ENCODE assay signal across 10 cellular contexts in genomic region chr14:64698899-64699298, GRCh38. TPM values are rescaled to one million over a fixed set of nuclear protein-coding genes. Genes with fewer than 3 reads are reported as not detected.
DNase-seq lines count a peak whose midpoint lies in the region; ATAC-seq and TF ChIP-seq lines count a peak whose summit lies in the region.
"Had no signal": no experiment of that assay in that cellular context is flagged by ENCODE, and none has a peak within 500 bp of the region (broad histone marks: within the 10 kb centered on the region; RNA-seq: fewer than 3 reads in every experiment).

No MANE protein-coding gene starts in this region.

- DNase-seq in NCI-H748 (lab: John Stamatoyannopoulos, UW; ENCODE audit: unreplicated experiment) (peak; percentile 9), NCI-H748 treated with DMSO at 0.1 percent for 48 hours (lab: John Stamatoyannopoulos, UW) (no peak), PC-9 (peak in 1 of 2 experiments; percentile 98), NCI-H446 (lab: John Stamatoyannopoulos, UW) (no peak), MCF 10A (ENCODE audit: unreplicated experiment) (no peak)

- H3K9me3 ChIP-seq in PC-9 (ENCODE audit: insufficient read depth, low read depth), result no peaks in the 10 kb centered on the region
- no peaks in the 10 kb centered on the region for H3K9me3 ChIP-seq in iPS-20b (ENCODE audit: insufficient read depth, low read depth, low read length)

- CTCF ChIA-PET in PC-9 (lab: Charles Lee), result interaction anchor here (0.5 to 1.8 kb wide), 2 partner anchors 159 to 212 kb away, joined by 4 to 6 read pairs; partner anchors contain the start of gene HSPA2
- CTCF ChIA-PET in MCF 10A (lab: Yijun Ruan, JAX), result interaction anchor here (1.1 to 1.7 kb wide), 3 partner anchors 10 to 27 kb away, joined by 3 to 4 read pairs (median 4); no protein-coding TSS in a partner anchor

- intact Hi-C loops in PC-9 (cut with micrococcal nuclease; ENCODE audit: unreplicated experiment) (loop anchor here (1.0 kb wide), 1 partner anchor 19 kb away; no protein-coding TSS in a partner anchor), MCF 10A (cut with micrococcal nuclease) (no loop called here)

- no peak overlapping the region for H2AFZ ChIP-seq in PC-9

- H3K27me3 ChIP-seq in PC-9 (ENCODE audit: insufficient read depth, low read depth) (no peaks in the 10 kb centered on the region), iPS-20b (ENCODE audit: insufficient read depth, low read length) (peaks cover 19% of the 10 kb centered on the region; the same call in 1 of the 2 replicates)

- POLR2A ChIA-PET in PC-9 (lab: Charles Lee; ENCODE audit: unreplicated experiment) (interaction anchor here (0.6 to 1.0 kb wide), 6 partner anchors 19 to 1289 kb away, joined by 3 to 5 read pairs (median 4); no protein-coding TSS in a partner anchor), MCF 10A (lab: Yijun Ruan, JAX) (interaction anchor here (2.0 to 11.2 kb wide), 2 partner anchors 10 to 23 kb away, joined by 6 to 386 read pairs; no protein-coding TSS in a partner anchor)

- H3K4me1 ChIP-seq in PC-9 (replicated peaks; ENCODE audit: insufficient read depth) (peaks cover 42% of the 10 kb centered on the region), iPS-20b (ENCODE audit: insufficient read depth, low read length) (peaks cover 41% of the 10 kb centered on the region)

- H3K27ac ChIP-seq in PC-9 (no peak overlapping the region), iPS-20b (ENCODE audit: low read length) (no peak overlapping the region), temporal lobe (ENCODE audit: low read depth, low read length) (peak overlapping the region; percentile 3)

- ATAC-seq in GM19035 (IDR thresholded peaks at IDR 0.05; ENCODE audit: unreplicated experiment), result no peak
- ATAC-seq: esophagus mucosa had no signal

- no peaks in the 10 kb centered on the region for H3K9me2 ChIP-seq in PC-9 (ENCODE audit: insufficient read depth)

- no peaks in the 10 kb centered on the region for H3K79me2 ChIP-seq in PC-9 (ENCODE audit: low read depth)

- peak overlapping the region; percentile 60 for H3K4me2 ChIP-seq in PC-9

- no peaks in the 10 kb centered on the region for H4K20me1 ChIP-seq in PC-9 (ENCODE audit: insufficient read depth)

- BruUV-seq in PC-9 (replicated peaks; lab: Mats Ljungman, UMichigan), result no TSS peak
- no TSS peak for BruUV-seq in MCF 10A (replicated peaks; lab: Mats Ljungman, UMichigan)

- no peaks in the 10 kb centered on the region for H3K27me3 Mint-ChIP-seq in MCF 10A (ENCODE audit: insufficient read depth, unreplicated experiment)

- peaks cover 27% of the 10 kb centered on the region for H3F3A ChIP-seq in PC-9 (ENCODE audit: insufficient read depth, low read depth)

- no peak overlapping the region; the same call in 1 of the 2 replicates for H3K4me3 ChIP-seq in PC-9
- H3K4me3 ChIP-seq in iPS-20b (ENCODE audit: low read length), result no peak overlapping the region; the same call in 1 of the 2 replicates

- H3K9me3 Mint-ChIP-seq in MCF 10A (ENCODE audit: unreplicated experiment), result no peaks in the 10 kb centered on the region

- peak overlapping the region; percentile 13; the same call in 1 of the 2 replicates for H3K9ac ChIP-seq in iPS-20b (ENCODE audit: low read depth, low read length)

- TF ChIP-seq CTCF in PC-9 (conservative IDR thresholded peaks at IDR 0.05) (no peak), MCF 10A (IDR thresholded peaks at IDR 0.05; ENCODE audit: unreplicated experiment) (no peak)

- peaks cover 17% of the 10 kb centered on the region for H3K4me1 Mint-ChIP-seq in MCF 10A (ENCODE audit: insufficient read depth, unreplicated experiment)

- H3K27ac Mint-ChIP-seq in MCF 10A (ENCODE audit: low read depth, unreplicated experiment), result no peak overlapping the region
- H3K27ac Mint-ChIP-seq: activated naive CD8-positive, alpha-beta T cell had no signal

- no peak overlapping the region for H3K4me3 Mint-ChIP-seq in MCF 10A (ENCODE audit: unreplicated experiment)
- H3K4me3 Mint-ChIP-seq: activated naive CD8-positive, alpha-beta T cell had no signal

- H3K36me3 Mint-ChIP-seq in MCF 10A (ENCODE audit: insufficient read depth, unreplicated experiment), result no peaks in the 10 kb centered on the region
- H3K36me3 Mint-ChIP-seq: activated naive CD8-positive, alpha-beta T cell had no signal

- H3K36me3 ChIP-seq in PC-9 (ENCODE audit: low read depth) (no peaks in the 10 kb centered on the region), iPS-20b (ENCODE audit: insufficient read depth, low read depth, low read length) (no peaks in the 10 kb centered on the region)

RNA-seq across cellular contexts. Expression of gene PLEKHG3, which starts 5.3 kb away (rescaled TPM):
- 59.3 and 61.7 TPM in 2 replicates for total RNA-seq in PC-9 (2021)
- total RNA-seq in temporal lobe, result 7.1 TPM
- total RNA-seq in MCF 10A (2022), result 52.9 and 72.8 TPM in 2 replicates
